ENCODE assay signal across 11 cellular contexts in genomic region chr1:47529520-47530098, GRCh38.
DNase-seq lines count a peak whose midpoint lies in the region; ATAC-seq and TF ChIP-seq lines count a peak whose summit lies in the region.
"Had no signal": no experiment of that assay in that cellular context is flagged by ENCODE, and none has a peak within 500 bp of the region (broad histone marks: within the 10 kb centered on the region; RNA-seq: fewer than 3 reads in every experiment).

No MANE protein-coding gene starts in this region.

- H3K4me1 Mint-ChIP-seq in MCF 10A (ENCODE audit: insufficient read depth, unreplicated experiment) = peaks cover 6% of the 10 kb centered on the region

- peaks cover 11% of the 10 kb centered on the region for H3K9me3 Mint-ChIP-seq in MCF 10A (ENCODE audit: unreplicated experiment)

- no peaks in the 10 kb centered on the region for H3K79me2 ChIP-seq in OCI-LY3 (ENCODE audit: low read length)

- H3K36me3 ChIP-seq in breast epithelium = no peaks in the 10 kb centered on the region
- H3K36me3 ChIP-seq in OCI-LY3 (replicated peaks; ENCODE audit: low read depth, low read length) = no peaks in the 10 kb centered on the region
- no peaks in the 10 kb centered on the region for H3K36me3 ChIP-seq in testis (ENCODE audit: low read depth, missing control alignments)
- H3K36me3 ChIP-seq: BLaER1 treated with 17β-estradiol and CSF1 and Interleukin-3, amounts not matched to agents 10 nM and 100 nM; gastrocnemius medialis had no signal

- no peaks in the 10 kb centered on the region for H3K27me3 Mint-ChIP-seq in MCF 10A (ENCODE audit: insufficient read depth, unreplicated experiment)

- no peak for DNase-seq in MCF 10A (ENCODE audit: unreplicated experiment)
- no peak for DNase-seq in breast epithelium (ENCODE audit: low spot score in 2 of 2)
- DNase-seq in epithelial cell of esophagus (ENCODE audit: low read depth) = no peak
- DNase-seq in testis = no peak
- no peak for DNase-seq in sciatic nerve (ENCODE audit: low spot score)
- DNase-seq: activated CD4-positive, alpha-beta T cell treated with anti-CD3 and anti-CD28 coated beads, Interleukin-2, amount 50 U/mL, for 1 hour; gastrocnemius medialis had no signal

- H3K27me3 ChIP-seq in breast epithelium (peaks cover 0 to 12% of the 10 kb centered on the region in 2 donors), OCI-LY3 (ENCODE audit: low read depth, low read length) (no peaks in the 10 kb centered on the region), testis (no peaks in the 10 kb centered on the region)

- no peak for TF ChIP-seq POLR2A in breast epithelium (IDR thresholded peaks at IDR 0.05)
- no peak for TF ChIP-seq POLR2A in testis (IDR thresholded peaks at IDR 0.05)

- H3K9me3 ChIP-seq in breast epithelium = peaks cover 0 to 11% of the 10 kb centered on the region in 2 donors
- H3K9me3 ChIP-seq in OCI-LY3 (ENCODE audit: insufficient read depth, low read length) = no peaks in the 10 kb centered on the region
- no peaks in the 10 kb centered on the region for H3K9me3 ChIP-seq in testis

- POLR2A ChIA-PET in MCF 10A (lab: Yijun Ruan, JAX) = interaction anchor here (0.9 kb wide), 1 partner anchor 94 kb away, joined by 3 read pairs; no protein-coding TSS in a partner anchor

- 77% methylated on average over 1 of the region's 1 CpG for WGBS in testis, 2 donors

- H3K4me2 ChIP-seq in OCI-LY3 (ENCODE audit: low read length) = no peak overlapping the region
- H3K4me2 ChIP-seq: BLaER1 treated with 17β-estradiol and CSF1 and Interleukin-3, amounts not matched to agents 10 nM and 100 nM had no signal

- H3K4me1 ChIP-seq in breast epithelium (no peaks in the 10 kb centered on the region), OCI-LY3 (ENCODE audit: low read length) (peaks cover 7% of the 10 kb centered on the region; the same call in 1 of the 2 replicates), testis (peaks cover 11% of the 10 kb centered on the region)

- H3K4me3 ChIP-seq in breast epithelium (no peak overlapping the region), OCI-LY3 (ENCODE audit: low read length) (no peak overlapping the region), epithelial cell of esophagus (ENCODE audit: low read length) (no peak overlapping the region), testis (no peak overlapping the region)
- H3K4me3 ChIP-seq: BLaER1 treated with 17β-estradiol and CSF1 and Interleukin-3, amounts not matched to agents 10 nM and 100 nM had no signal

- BruUV-seq in MCF 10A (replicated peaks; lab: Mats Ljungman, UMichigan) = no TSS peak

- intact Hi-C loops in MCF 10A (cut with micrococcal nuclease) (loop anchor here (5.0 kb wide), 1 partner anchor 92 kb away; the partner anchor contains the start of gene FOXD2), breast epithelium (cut with DNase I; ENCODE audit: low total_unique reads) (no loop called here), testis (cut with DNase I; ENCODE audit: low total_unique reads) (no loop called here), sciatic nerve (cut with DNase I) (no loop called here)

- no peak for ATAC-seq in HG03460 (IDR thresholded peaks at IDR 0.05; ENCODE audit: unreplicated experiment)
- ATAC-seq in HG03457 (IDR thresholded peaks at IDR 0.05; ENCODE audit: unreplicated experiment) = no peak
- ATAC-seq in sciatic nerve = no peak
- ATAC-seq: gastrocnemius medialis had no signal

- H2AFZ ChIP-seq in OCI-LY3 (ENCODE audit: low read depth, low read length) = no peak overlapping the region

- H3K36me3 Mint-ChIP-seq in MCF 10A (ENCODE audit: insufficient read depth, unreplicated experiment) = no peaks in the 10 kb centered on the region

- no peak overlapping the region for H3K4me3 Mint-ChIP-seq in MCF 10A (ENCODE audit: unreplicated experiment)

- no peak overlapping the region for H3K27ac Mint-ChIP-seq in MCF 10A (ENCODE audit: low read depth, unreplicated experiment)

- CTCF ChIA-PET in MCF 10A (lab: Yijun Ruan, JAX) = interaction anchor here (0.5 to 5.8 kb wide), 19 partner anchors 9 to 198 kb away, joined by 3 to 32 read pairs (median 4); no protein-coding TSS in a partner anchor

- no peaks in the 10 kb centered on the region for H4K20me1 ChIP-seq in OCI-LY3 (ENCODE audit: insufficient read depth, low read length)
- H4K20me1 ChIP-seq: BLaER1 treated with 17β-estradiol and CSF1 and Interleukin-3, amounts not matched to agents 10 nM and 100 nM had no signal

- no peak overlapping the region for H3K27ac ChIP-seq in breast epithelium
- H3K27ac ChIP-seq in OCI-LY3 (ENCODE audit: low read length) = no peak overlapping the region
- no peak overlapping the region for H3K27ac ChIP-seq in testis
- H3K27ac ChIP-seq: BLaER1 treated with 17β-estradiol and CSF1 and Interleukin-3, amounts not matched to agents 10 nM and 100 nM; gastrocnemius medialis had no signal

- H3K9ac ChIP-seq in OCI-LY3 (ENCODE audit: low read length) = no peak overlapping the region
- H3K9ac ChIP-seq: BLaER1 treated with 17β-estradiol and CSF1 and Interleukin-3, amounts not matched to agents 10 nM and 100 nM had no signal

- TF ChIP-seq CTCF in MCF 10A (IDR thresholded peaks at IDR 0.05; ENCODE audit: unreplicated experiment) = peak; percentile 44
- TF ChIP-seq CTCF in breast epithelium (IDR thresholded peaks at IDR 0.05) = peak in 1 of 3 donors; percentile 41
- TF ChIP-seq CTCF in OCI-LY3 (IDR thresholded peaks at IDR 0.05; ENCODE audit: low read depth, low read length) = peak; percentile 38
- peak; percentile 42 for TF ChIP-seq CTCF in epithelial cell of esophagus (IDR thresholded peaks at IDR 0.05; ENCODE audit: insufficient read depth, low read depth, low read length, missing control alignments)
- TF ChIP-seq CTCF in testis (IDR thresholded peaks at IDR 0.05) = peak; percentile 60 to 74 (median 67)
